ENCODE assay signal across 17 cellular contexts in genomic region chr2:135607561-135607960, GRCh38.
DNase-seq lines count a peak whose midpoint lies in the region; ATAC-seq and TF ChIP-seq lines count a peak whose summit lies in the region.
"Had no signal": no experiment of that assay in that cellular context is flagged by ENCODE, and none has a peak within 500 bp of the region (broad histone marks: within the 10 kb centered on the region; RNA-seq: fewer than 3 reads in every experiment).

No MANE protein-coding gene starts in this region.

- no peak for ATAC-seq in activated T-cell treated with anti-CD3 and anti-CD28 coated beads, Interleukin-2, amount 50 U/mL, for 72 hours (replicated peaks in 1 of 2)
- no peak for ATAC-seq in GM21447 (IDR thresholded peaks at IDR 0.05; ENCODE audit: unreplicated experiment)
- ATAC-seq: HCT116 had no signal

- no peak overlapping the region for H3K27ac ChIP-seq in brain microvascular endothelial cell
- no peak overlapping the region for H3K27ac ChIP-seq in CD4-positive, alpha-beta memory T cell (ENCODE audit: low read depth, low read length)
- H3K27ac ChIP-seq: C4-2B, RWPE1 had no signal

- H3K4me3 ChIP-seq in brain microvascular endothelial cell (ENCODE audit: low read depth, low read length): no peak overlapping the region
- H3K4me3 ChIP-seq in CD4-positive, alpha-beta memory T cell (ENCODE audit: low read length in 2 of 2): no peak overlapping the region

- H3K4me1 ChIP-seq in CD4-positive, alpha-beta memory T cell (ENCODE audit: insufficient read depth, low read length): no peaks in the 10 kb centered on the region

- DNase-seq in activated T-cell treated with anti-CD3 and anti-CD28 coated beads, Interleukin-2, amount 50 U/mL, for 72 hours: no peak
- DNase-seq in activated T-cell treated with anti-CD3 and anti-CD28 coated beads for 4 hours: no peak
- DNase-seq in brain microvascular endothelial cell: peak; percentile 16
- DNase-seq in fibroblast of peridontal ligament (ENCODE audit: extremely low read depth): peak; percentile 25
- DNase-seq in renal cortical epithelial cell (ENCODE audit: low read depth): peak; percentile 64
- DNase-seq in CD4-positive, alpha-beta memory T cell: no peak
- DNase-seq in immature natural killer cell: no peak
- DNase-seq: 8988T, COR-L47, NCI-H1092, NCI-H2107, NCI-H69 had no signal

- TF ChIP-seq CTCF in brain microvascular endothelial cell (IDR thresholded peaks at IDR 0.05; ENCODE audit: low read depth, low read length, missing control alignments): no peak

- intact Hi-C loops in CD4-positive, alpha-beta memory T cell (cut with micrococcal nuclease): no loop called here

- no peaks in the 10 kb centered on the region for H3K27me3 ChIP-seq in brain microvascular endothelial cell (replicated peaks)
- no peaks in the 10 kb centered on the region for H3K27me3 ChIP-seq in CD4-positive, alpha-beta memory T cell (ENCODE audit: insufficient read depth, low read length)

- in situ Hi-C loops in brain microvascular endothelial cell (cut with HindIII; ENCODE audit: low pct_ligation_motif_present, low sequenced_read_pairs): no loop called here

- no peaks in the 10 kb centered on the region for H3K9me3 ChIP-seq in CD4-positive, alpha-beta memory T cell (ENCODE audit: control insufficient read depth in 1 of 2, low read length in 2 of 2)

- peak overlapping the region; percentile 50 for H3K27ac Mint-ChIP-seq in activated T-cell treated with anti-CD3 and anti-CD28 coated beads, Interleukin-2, amount 50 U/mL, for 72 hours
- H3K27ac Mint-ChIP-seq in CD4-positive, alpha-beta memory T cell: no peak overlapping the region
- H3K27ac Mint-ChIP-seq in immature natural killer cell: no peak overlapping the region
- H3K27ac Mint-ChIP-seq: IgD-negative memory B cell had no signal

- H3K4me1 Mint-ChIP-seq in activated T-cell treated with anti-CD3 and anti-CD28 coated beads, Interleukin-2, amount 50 U/mL, for 72 hours (ENCODE audit: low read depth): no peaks in the 10 kb centered on the region
- no peaks in the 10 kb centered on the region for H3K4me1 Mint-ChIP-seq in CD4-positive, alpha-beta memory T cell
- no peaks in the 10 kb centered on the region for H3K4me1 Mint-ChIP-seq in immature natural killer cell
- H3K4me1 Mint-ChIP-seq: IgD-negative memory B cell had no signal

- POLR2A ChIA-PET in CD4-positive, alpha-beta memory T cell (lab: Charles Lee; ENCODE audit: partially characterized antibody): no interaction called here

- H3K36me3 Mint-ChIP-seq in activated T-cell treated with anti-CD3 and anti-CD28 coated beads, Interleukin-2, amount 50 U/mL, for 72 hours (ENCODE audit: insufficient read depth in 2 of 2): peaks cover 0 to 11% of the 10 kb centered on the region in 2 donors
- peaks cover 29 to 30% of the 10 kb centered on the region in 2 donors for H3K36me3 Mint-ChIP-seq in CD4-positive, alpha-beta memory T cell
- peaks cover 10 to 24% (median 21%) of the 10 kb centered on the region in 3 donors for H3K36me3 Mint-ChIP-seq in immature natural killer cell

- CTCF ChIA-PET in CD4-positive, alpha-beta memory T cell (lab: Charles Lee; ENCODE audit: partially characterized antibody): no interaction called here

- H3K36me3 ChIP-seq in brain microvascular endothelial cell (replicated peaks): no peaks in the 10 kb centered on the region
- peaks cover 8% of the 10 kb centered on the region for H3K36me3 ChIP-seq in CD4-positive, alpha-beta memory T cell (ENCODE audit: insufficient read depth, low read length)

- no peaks in the 10 kb centered on the region for H3K27me3 Mint-ChIP-seq in activated T-cell treated with anti-CD3 and anti-CD28 coated beads, Interleukin-2, amount 50 U/mL, for 72 hours (ENCODE audit: low read depth)
- H3K27me3 Mint-ChIP-seq in CD4-positive, alpha-beta memory T cell: no peaks in the 10 kb centered on the region
- peaks cover 0 to 3% (median 0%) of the 10 kb centered on the region in 3 donors for H3K27me3 Mint-ChIP-seq in immature natural killer cell (ENCODE audit: low read depth in 3 of 3)
- H3K27me3 Mint-ChIP-seq: IgD-negative memory B cell had no signal

- no peaks in the 10 kb centered on the region for H3K9me3 Mint-ChIP-seq in activated T-cell treated with anti-CD3 and anti-CD28 coated beads, Interleukin-2, amount 50 U/mL, for 72 hours
- H3K9me3 Mint-ChIP-seq in CD4-positive, alpha-beta memory T cell: no peaks in the 10 kb centered on the region
- H3K9me3 Mint-ChIP-seq in immature natural killer cell: no peaks in the 10 kb centered on the region
- H3K9me3 Mint-ChIP-seq: IgD-negative memory B cell had no signal

- no peak overlapping the region for H3K4me3 Mint-ChIP-seq in activated T-cell treated with anti-CD3 and anti-CD28 coated beads, Interleukin-2, amount 50 U/mL, for 72 hours
- no peak overlapping the region for H3K4me3 Mint-ChIP-seq in CD4-positive, alpha-beta memory T cell
- no peak overlapping the region for H3K4me3 Mint-ChIP-seq in immature natural killer cell

Comparison
In these comparisons a context has a peak if more than half of its experiments do, and no peak if none do; other contexts are left out.
1. DNase-seq: peak in brain microvascular endothelial cell (single experiment), fibroblast of peridontal ligament (single experiment) and renal cortical epithelial cell (single experiment); none in activated T-cell treated with anti-CD3 and anti-CD28 coated beads, Interleukin-2, amount 50 U/mL, for 72 hours (0 of 2), activated T-cell treated with anti-CD3 and anti-CD28 coated beads for 4 hours (single experiment), CD4-positive, alpha-beta memory T cell (0 of 5) and immature natural killer cell (0 of 3).